ENCODE assay signal across 17 cellular contexts in the genomic region with DNA sequence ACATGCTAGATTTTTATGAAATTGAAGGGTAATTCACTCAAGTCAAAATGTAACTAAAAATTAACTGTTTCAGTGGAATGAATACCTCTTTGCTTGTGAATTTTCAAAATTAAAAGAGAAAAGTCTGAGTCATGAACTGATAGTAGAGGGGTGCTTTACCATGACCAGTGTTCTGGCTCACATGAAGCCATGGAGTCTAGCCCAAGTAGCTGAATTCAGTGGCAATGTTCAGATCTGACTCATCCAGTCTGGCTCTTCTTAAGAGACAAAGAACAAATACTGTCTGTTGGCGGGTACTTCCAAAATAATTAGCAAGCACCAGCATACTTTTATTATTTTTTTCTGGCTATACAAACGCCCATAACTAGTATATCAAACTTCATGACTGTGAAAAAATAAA.
A peak's percentile ranks its signal among the peaks of the same experiment; 100 is the strongest.
DNase-seq lines count a peak whose midpoint lies in the region; ATAC-seq and TF ChIP-seq lines count a peak whose summit lies in the region.
"Had no signal": no experiment of that assay in that cellular context is flagged by ENCODE, and none has a peak within 500 bp of the region (broad histone marks: within the 10 kb centered on the region; RNA-seq: fewer than 3 reads in every experiment).

No MANE protein-coding gene starts in this region.

- ATAC-seq in GM19023 (IDR thresholded peaks at IDR 0.05; ENCODE audit: unreplicated experiment): peak; percentile 77
- peak; percentile 58 for ATAC-seq in HG02759 (IDR thresholded peaks at IDR 0.05; ENCODE audit: unreplicated experiment)
- ATAC-seq in activated naive CD8-positive, alpha-beta T cell treated with anti-CD3 and anti-CD28 coated beads, Interleukin-2, amount 50 U/mL, for 24 hours: no peak
- no peak for ATAC-seq in activated T-helper 17 cell treated with anti-CD3 and anti-CD28 coated beads, Interleukin-2, amount 50 U/mL, for 72 hours (replicated peaks)
- ATAC-seq: activated CD8-positive, alpha-beta T cell treated with anti-CD3 and anti-CD28 coated beads for 36 hours; GM23338; K562; left ventricle myocardium superior had no signal

- no peak overlapping the region for H3K27ac ChIP-seq in brain microvascular endothelial cell
- H3K27ac ChIP-seq: skin epidermis had no signal

- H3K4me3 ChIP-seq in MG63: no peak overlapping the region
- H3K4me3 ChIP-seq in brain microvascular endothelial cell (ENCODE audit: low read depth, low read length): no peak overlapping the region
- H3K4me3 ChIP-seq: GM23338, K562, skin epidermis had no signal

- no peak for TF ChIP-seq CTCF in brain microvascular endothelial cell (IDR thresholded peaks at IDR 0.05; ENCODE audit: low read depth, low read length, missing control alignments)

- no peaks in the 10 kb centered on the region for H3K9me3 Mint-ChIP-seq in activated naive CD8-positive, alpha-beta T cell treated with anti-CD3 and anti-CD28 coated beads, Interleukin-2, amount 50 U/mL, for 24 hours
- H3K9me3 Mint-ChIP-seq in activated T-helper 17 cell treated with anti-CD3 and anti-CD28 coated beads, Interleukin-2, amount 50 U/mL, for 72 hours: peaks cover 11% of the 10 kb centered on the region
- H3K9me3 Mint-ChIP-seq: activated T-helper 1 cell treated with anti-CD3 and anti-CD28 coated beads, Interleukin-12 subunit alpha, Interleukin-12 subunit beta, Interleukin-2, Interleukin-4 antibody, amounts not matched to agents 30 ng/mL and 10 ng/mL and 1 ng/mL, durations not matched to agents 14 hours and 24 hours and 36 hours; GM23338 had no signal

- H3K36me3 Mint-ChIP-seq in activated naive CD8-positive, alpha-beta T cell treated with anti-CD3 and anti-CD28 coated beads, Interleukin-2, amount 50 U/mL, for 24 hours (ENCODE audit: low read depth): no peaks in the 10 kb centered on the region
- H3K36me3 Mint-ChIP-seq in activated T-helper 17 cell treated with anti-CD3 and anti-CD28 coated beads, Interleukin-2, amount 50 U/mL, for 72 hours (ENCODE audit: low read depth): no peaks in the 10 kb centered on the region

- in situ Hi-C loops in brain microvascular endothelial cell (cut with HindIII; ENCODE audit: low pct_ligation_motif_present, low sequenced_read_pairs): no loop called here

- H3K27me3 ChIP-seq in MG63 (no peaks in the 10 kb centered on the region), brain microvascular endothelial cell (replicated peaks) (no peaks in the 10 kb centered on the region)

- H3K36me3 ChIP-seq in MG63: no peaks in the 10 kb centered on the region
- H3K36me3 ChIP-seq in brain microvascular endothelial cell (replicated peaks): no peaks in the 10 kb centered on the region

- H3K4me1 Mint-ChIP-seq in activated naive CD8-positive, alpha-beta T cell treated with anti-CD3 and anti-CD28 coated beads, Interleukin-2, amount 50 U/mL, for 24 hours: no peaks in the 10 kb centered on the region
- H3K4me1 Mint-ChIP-seq in activated T-helper 17 cell treated with anti-CD3 and anti-CD28 coated beads, Interleukin-2, amount 50 U/mL, for 72 hours: no peaks in the 10 kb centered on the region

- H3K27me3 Mint-ChIP-seq in activated naive CD8-positive, alpha-beta T cell treated with anti-CD3 and anti-CD28 coated beads, Interleukin-2, amount 50 U/mL, for 24 hours: no peaks in the 10 kb centered on the region
- H3K27me3 Mint-ChIP-seq in activated T-helper 17 cell treated with anti-CD3 and anti-CD28 coated beads, Interleukin-2, amount 50 U/mL, for 72 hours: no peaks in the 10 kb centered on the region
- H3K27me3 Mint-ChIP-seq: activated CD8-positive, alpha-beta T cell treated with anti-CD3 and anti-CD28 coated beads for 36 hours had no signal

- peak; percentile 43 for DNase-seq in MG63
- peak; percentile 53 for DNase-seq in kidney tubule cell (ENCODE audit: low spot score)
- DNase-seq in activated naive CD8-positive, alpha-beta T cell treated with anti-CD3 and anti-CD28 coated beads, Interleukin-2, amount 50 U/mL, for 24 hours: no peak
- no peak for DNase-seq in activated gamma-delta T cell treated with Interleukin-2 at 50 U/mL for 16 hours
- no peak for DNase-seq in brain microvascular endothelial cell
- DNase-seq: activated CD8-positive, alpha-beta T cell treated with anti-CD3 and anti-CD28 coated beads for 36 hours; AML-193; left ventricle myocardium superior; NCI-H1092 treated with DMSO at 0.1 percent for 48 hours; NCI-H2171 had no signal

- no peaks in the 10 kb centered on the region for H3K9me3 ChIP-seq in MG63

- H3K27ac Mint-ChIP-seq in activated naive CD8-positive, alpha-beta T cell treated with anti-CD3 and anti-CD28 coated beads, Interleukin-2, amount 50 U/mL, for 24 hours: no peak overlapping the region
- H3K27ac Mint-ChIP-seq in activated T-helper 17 cell treated with anti-CD3 and anti-CD28 coated beads, Interleukin-2, amount 50 U/mL, for 72 hours: no peak overlapping the region
- H3K27ac Mint-ChIP-seq: activated CD8-positive, alpha-beta T cell treated with anti-CD3 and anti-CD28 coated beads for 36 hours; activated T-helper 1 cell treated with anti-CD3 and anti-CD28 coated beads, Interleukin-12 subunit alpha, Interleukin-12 subunit beta, Interleukin-2, Interleukin-4 antibody, amounts not matched to agents 30 ng/mL and 10 ng/mL and 1 ng/mL, durations not matched to agents 14 hours and 24 hours and 36 hours; GM23338 had no signal

- H3K4me3 Mint-ChIP-seq in activated naive CD8-positive, alpha-beta T cell treated with anti-CD3 and anti-CD28 coated beads, Interleukin-2, amount 50 U/mL, for 24 hours: no peak overlapping the region
- no peak overlapping the region for H3K4me3 Mint-ChIP-seq in activated T-helper 17 cell treated with anti-CD3 and anti-CD28 coated beads, Interleukin-2, amount 50 U/mL, for 72 hours
- H3K4me3 Mint-ChIP-seq: activated CD8-positive, alpha-beta T cell treated with anti-CD3 and anti-CD28 coated beads for 36 hours; activated T-helper 1 cell treated with anti-CD3 and anti-CD28 coated beads, Interleukin-12 subunit alpha, Interleukin-12 subunit beta, Interleukin-2, Interleukin-4 antibody, amounts not matched to agents 30 ng/mL and 10 ng/mL and 1 ng/mL, durations not matched to agents 14 hours and 24 hours and 36 hours; GM23338 had no signal

Comparison
In these comparisons a context has a peak if more than half of its experiments do, and no peak if none do; other contexts are left out.
1. ATAC-seq: peak in GM19023 (single experiment) and HG02759 (single experiment); none in activated naive CD8-positive, alpha-beta T cell treated with anti-CD3 and anti-CD28 coated beads, Interleukin-2, amount 50 U/mL, for 24 hours (single experiment) and activated T-helper 17 cell treated with anti-CD3 and anti-CD28 coated beads, Interleukin-2, amount 50 U/mL, for 72 hours (single experiment).
2. DNase-seq: peak in MG63 (single experiment) and kidney tubule cell (single experiment); none in activated naive CD8-positive, alpha-beta T cell treated with anti-CD3 and anti-CD28 coated beads, Interleukin-2, amount 50 U/mL, for 24 hours (single experiment), activated gamma-delta T cell treated with Interleukin-2 at 50 U/mL for 16 hours (single experiment) and brain microvascular endothelial cell (single experiment).